ENCODE assay signal across 19 cellular contexts in genomic region chr16:69014811-69015210, GRCh38.
DNase-seq lines count a peak whose midpoint lies in the region; ATAC-seq and TF ChIP-seq lines count a peak whose summit lies in the region.
"Had no signal": no experiment of that assay in that cellular context is flagged by ENCODE, and none has a peak within 500 bp of the region (broad histone marks: within the 10 kb centered on the region; RNA-seq: fewer than 3 reads in every experiment).

No MANE protein-coding gene starts in this region.

- H3K36me3 Mint-ChIP-seq in activated T-cell treated with anti-CD3 and anti-CD28 coated beads, Interleukin-2, amount 50 U/mL, for 24 hours (ENCODE audit: low read depth) = peaks cover 37% of the 10 kb centered on the region
- no peaks in the 10 kb centered on the region for H3K36me3 Mint-ChIP-seq in activated T-cell treated with anti-CD3 and anti-CD28 coated beads, Interleukin-2, amount 50 U/mL, for 72 hours (ENCODE audit: insufficient read depth in 2 of 2)
- H3K36me3 Mint-ChIP-seq in brain (peaks cover 12% of the 10 kb centered on the region), neural crest cell (ENCODE audit: low read depth) (peaks cover 11% of the 10 kb centered on the region)

- DNase-seq in activated T-cell treated with anti-CD3 and anti-CD28 coated beads, Interleukin-2, amount 50 U/mL, for 24 hours = no peak
- DNase-seq in activated T-cell treated with anti-CD3 and anti-CD28 coated beads, Interleukin-2, amount 50 U/mL, for 72 hours = no peak
- no peak for DNase-seq in neural crest cell (ENCODE audit: low read depth, low spot score)
- DNase-seq in NCI-H774 (lab: John Stamatoyannopoulos, UW) = no peak
- no peak for DNase-seq in NCI-H345 treated with DMSO at 0.1 percent for 48 hours (lab: John Stamatoyannopoulos, UW; ENCODE audit: unreplicated experiment)
- DNase-seq: AML-193; Calu3; CD4-positive, alpha-beta T cell; DMS53; DND-41; EL; GM23248; H7; HFFc6 had no signal

- H3K27me3 Mint-ChIP-seq in activated T-cell treated with anti-CD3 and anti-CD28 coated beads, Interleukin-2, amount 50 U/mL, for 24 hours = no peaks in the 10 kb centered on the region
- no peaks in the 10 kb centered on the region for H3K27me3 Mint-ChIP-seq in activated T-cell treated with anti-CD3 and anti-CD28 coated beads, Interleukin-2, amount 50 U/mL, for 72 hours (ENCODE audit: low read depth)
- H3K27me3 Mint-ChIP-seq in brain (no peaks in the 10 kb centered on the region), neural crest cell (ENCODE audit: low read depth) (no peaks in the 10 kb centered on the region)
- H3K27me3 Mint-ChIP-seq: CD4-positive, alpha-beta T cell had no signal

- peak overlapping the region; percentile 30 for H3K27ac Mint-ChIP-seq in activated T-cell treated with anti-CD3 and anti-CD28 coated beads, Interleukin-2, amount 50 U/mL, for 24 hours
- H3K27ac Mint-ChIP-seq in activated T-cell treated with anti-CD3 and anti-CD28 coated beads, Interleukin-2, amount 50 U/mL, for 72 hours = no peak overlapping the region
- H3K27ac Mint-ChIP-seq in brain = peak overlapping the region in 3 of 5 experiments; percentile 54 to 78 (median 73)
- peak overlapping the region; percentile 35 for H3K27ac Mint-ChIP-seq in neural crest cell (ENCODE audit: unreplicated experiment)
- H3K27ac Mint-ChIP-seq: CD4-positive, alpha-beta T cell; HFFc6 had no signal

- no peak for TF ChIP-seq CTCF in brain (conservative IDR thresholded peaks at IDR 0.05)
- no peak for TF ChIP-seq CTCF in neural crest cell (conservative IDR thresholded peaks at IDR 0.05)

- H3K4me3 Mint-ChIP-seq in activated T-cell treated with anti-CD3 and anti-CD28 coated beads, Interleukin-2, amount 50 U/mL, for 24 hours = no peak overlapping the region
- no peak overlapping the region for H3K4me3 Mint-ChIP-seq in activated T-cell treated with anti-CD3 and anti-CD28 coated beads, Interleukin-2, amount 50 U/mL, for 72 hours
- H3K4me3 Mint-ChIP-seq in brain (peak overlapping the region in 1 of 5 experiments; percentile 8), neural crest cell (no peak overlapping the region)
- H3K4me3 Mint-ChIP-seq: CD4-positive, alpha-beta T cell; HFFc6 had no signal

- H3K4me1 Mint-ChIP-seq in activated T-cell treated with anti-CD3 and anti-CD28 coated beads, Interleukin-2, amount 50 U/mL, for 24 hours (ENCODE audit: low read depth) = peaks cover 9% of the 10 kb centered on the region
- peaks cover 11% of the 10 kb centered on the region for H3K4me1 Mint-ChIP-seq in activated T-cell treated with anti-CD3 and anti-CD28 coated beads, Interleukin-2, amount 50 U/mL, for 72 hours (ENCODE audit: low read depth)
- H3K4me1 Mint-ChIP-seq in brain (peaks cover 5% of the 10 kb centered on the region), neural crest cell (peaks cover 17% of the 10 kb centered on the region)

- no peaks in the 10 kb centered on the region for H3K9me3 Mint-ChIP-seq in activated T-cell treated with anti-CD3 and anti-CD28 coated beads, Interleukin-2, amount 50 U/mL, for 24 hours
- H3K9me3 Mint-ChIP-seq in activated T-cell treated with anti-CD3 and anti-CD28 coated beads, Interleukin-2, amount 50 U/mL, for 72 hours = no peaks in the 10 kb centered on the region
- no peaks in the 10 kb centered on the region for H3K9me3 Mint-ChIP-seq in brain
- H3K9me3 Mint-ChIP-seq in neural crest cell = peaks cover 14% of the 10 kb centered on the region
- H3K9me3 Mint-ChIP-seq: CD4-positive, alpha-beta T cell; HFFc6 had no signal

- ATAC-seq in activated T-cell treated with anti-CD3 and anti-CD28 coated beads, Interleukin-2, amount 50 U/mL, for 72 hours (replicated peaks in 1 of 2) = no peak
- ATAC-seq in HG03378 (IDR thresholded peaks at IDR 0.05; ENCODE audit: unreplicated experiment) = no peak
- ATAC-seq: A549, GM12878, HCT116 had no signal
